In genomic region chr6:128519931-128520435, GRCh38 we compare ENCODE assay signal across 8 cellular contexts. TPM values are rescaled to one million over a fixed set of nuclear protein-coding genes. Genes with fewer than 3 reads are reported as not detected.
DNase-seq lines count a peak whose midpoint lies in the region; ATAC-seq, FAIRE-seq and TF ChIP-seq lines count a peak whose summit lies in the region.

No MANE protein-coding gene starts in this region.

- H3K4me3 ChIP-seq in SJCRH30 = peak overlapping the region; percentile 82
- peak overlapping the region; percentile 90 for H3K4me3 ChIP-seq in astrocyte (ENCODE audit: insufficient read depth, low read depth, low read length)
- H3K4me3 ChIP-seq in iPS DF 6.9 (ENCODE audit: low read length) = peak overlapping the region; percentile 78
- peak overlapping the region; percentile 49 to 88 (median 73) for H3K4me3 ChIP-seq in skin epidermis

- ATAC-seq in HG02973 (IDR thresholded peaks at IDR 0.05; ENCODE audit: unreplicated experiment) = peak; percentile 27

- peak overlapping the region; percentile 99 for H3K9ac ChIP-seq in astrocyte (ENCODE audit: low read length)

- no peak for FAIRE-seq in astrocyte (lab: Jason Lieb, UNC)

- no peaks in the 10 kb centered on the region for H3K9me3 ChIP-seq in SJCRH30 (replicated peaks)
- no peaks in the 10 kb centered on the region for H3K9me3 ChIP-seq in astrocyte (ENCODE audit: insufficient read depth, low read depth, low read length)
- no peaks in the 10 kb centered on the region for H3K9me3 ChIP-seq in iPS DF 6.9 (ENCODE audit: control insufficient read depth, insufficient read depth, low read length)

- peaks cover 20% of the 10 kb centered on the region for H3K4me1 ChIP-seq in SJCRH30
- H3K4me1 ChIP-seq in astrocyte (ENCODE audit: insufficient read depth, low read length) = peaks cover 34% of the 10 kb centered on the region
- H3K4me1 ChIP-seq in iPS DF 6.9 (ENCODE audit: control insufficient read depth, insufficient read depth, low read length) = no peaks in the 10 kb centered on the region

- H3K27me3 ChIP-seq in SJCRH30 = no peaks in the 10 kb centered on the region
- no peaks in the 10 kb centered on the region for H3K27me3 ChIP-seq in astrocyte (ENCODE audit: insufficient read depth, low read length)
- H3K27me3 ChIP-seq in iPS DF 6.9 (ENCODE audit: control insufficient read depth, insufficient read depth, low read length) = no peaks in the 10 kb centered on the region

- H3K4me3 Mint-ChIP-seq in astrocyte (ENCODE audit: unreplicated experiment) = peak overlapping the region; percentile 99

- H3K4me1 Mint-ChIP-seq in astrocyte (ENCODE audit: low read depth, unreplicated experiment) = peaks cover 32% of the 10 kb centered on the region

- H3K36me3 ChIP-seq in SJCRH30 (no peaks in the 10 kb centered on the region), astrocyte (ENCODE audit: insufficient read depth, low read length) (no peaks in the 10 kb centered on the region), iPS DF 6.9 (ENCODE audit: control insufficient read depth, insufficient read depth, low read length) (no peaks in the 10 kb centered on the region)

- H3K27me3 Mint-ChIP-seq in astrocyte (ENCODE audit: low read depth, unreplicated experiment) = no peaks in the 10 kb centered on the region

- peaks cover 53% of the 10 kb centered on the region for H3K79me2 ChIP-seq in astrocyte (ENCODE audit: insufficient read depth, low read length)

- DNase-seq in NCI-H2081 (lab: John Stamatoyannopoulos, UW) (peak; percentile 18 to 38), NCI-H2081 treated with DMSO at 0.1 percent for 48 hours (lab: John Stamatoyannopoulos, UW) (no peak), SJCRH30 (no peak), astrocyte (ENCODE audit: low read depth) (peak; percentile 56), iPS DF 6.9 (ENCODE audit: low read depth, low spot score) (no peak), cerebellar nuclear complex (lab: John Stamatoyannopoulos, UW) (no peak)

- H3K4me2 ChIP-seq in astrocyte (ENCODE audit: low read length) = peak overlapping the region; percentile 94

- H3K36me3 Mint-ChIP-seq in astrocyte (ENCODE audit: low read depth, unreplicated experiment) = no peaks in the 10 kb centered on the region

- no peaks in the 10 kb centered on the region for H3K9me3 Mint-ChIP-seq in astrocyte (ENCODE audit: unreplicated experiment)

- no CpG with 5 or more reads among the region's 39 CpGs for WGBS in iPS DF 6.9 (ENCODE audit: insufficient coverage, insufficient read length)

- peaks cover 35% of the 10 kb centered on the region for H4K20me1 ChIP-seq in astrocyte (ENCODE audit: insufficient read depth, low read length)

- H3K27ac Mint-ChIP-seq in astrocyte (ENCODE audit: unreplicated experiment) = peak overlapping the region; percentile 97

- H2AFZ ChIP-seq in astrocyte (ENCODE audit: low read depth, low read length) = peak overlapping the region; percentile 60

- no peak for TF ChIP-seq CTCF in astrocyte (IDR thresholded peaks at IDR 0.05; ENCODE audit: insufficient read depth, low read depth, low read length)

- H3K27ac ChIP-seq in SJCRH30 (peak overlapping the region; percentile 98), astrocyte (ENCODE audit: low read depth, low read length) (peak overlapping the region; percentile 100), iPS DF 6.9 (ENCODE audit: low read length) (no peak overlapping the region), skin epidermis (peak overlapping the region; percentile 51 to 97 (median 92))

RNA-seq across cellular contexts. Expression of gene PTPRK, which starts 0.4 kb away (rescaled TPM):
- 24.2 and 31.4 TPM in 2 replicates for total RNA-seq in SJCRH30 (2014; rRNA removed; shearing (Covaris generic))
- 139 and 159 TPM in 2 replicates for total RNA-seq in astrocyte

Comparison
In these comparisons a context has a peak if more than half of its experiments do, and no peak if none do; other contexts are left out.
1. DNase-seq: peak in NCI-H2081 (2 of 2) and astrocyte (single experiment); none in NCI-H2081 treated with DMSO at 0.1 percent for 48 hours (single experiment), SJCRH30 (0 of 2), iPS DF 6.9 (single experiment) and cerebellar nuclear complex (0 of 2).
2. Peak in every context shown above with its lines, with median percentiles within 50 percentile points of each other: H3K4me3 ChIP-seq.